In the genomic region with DNA sequence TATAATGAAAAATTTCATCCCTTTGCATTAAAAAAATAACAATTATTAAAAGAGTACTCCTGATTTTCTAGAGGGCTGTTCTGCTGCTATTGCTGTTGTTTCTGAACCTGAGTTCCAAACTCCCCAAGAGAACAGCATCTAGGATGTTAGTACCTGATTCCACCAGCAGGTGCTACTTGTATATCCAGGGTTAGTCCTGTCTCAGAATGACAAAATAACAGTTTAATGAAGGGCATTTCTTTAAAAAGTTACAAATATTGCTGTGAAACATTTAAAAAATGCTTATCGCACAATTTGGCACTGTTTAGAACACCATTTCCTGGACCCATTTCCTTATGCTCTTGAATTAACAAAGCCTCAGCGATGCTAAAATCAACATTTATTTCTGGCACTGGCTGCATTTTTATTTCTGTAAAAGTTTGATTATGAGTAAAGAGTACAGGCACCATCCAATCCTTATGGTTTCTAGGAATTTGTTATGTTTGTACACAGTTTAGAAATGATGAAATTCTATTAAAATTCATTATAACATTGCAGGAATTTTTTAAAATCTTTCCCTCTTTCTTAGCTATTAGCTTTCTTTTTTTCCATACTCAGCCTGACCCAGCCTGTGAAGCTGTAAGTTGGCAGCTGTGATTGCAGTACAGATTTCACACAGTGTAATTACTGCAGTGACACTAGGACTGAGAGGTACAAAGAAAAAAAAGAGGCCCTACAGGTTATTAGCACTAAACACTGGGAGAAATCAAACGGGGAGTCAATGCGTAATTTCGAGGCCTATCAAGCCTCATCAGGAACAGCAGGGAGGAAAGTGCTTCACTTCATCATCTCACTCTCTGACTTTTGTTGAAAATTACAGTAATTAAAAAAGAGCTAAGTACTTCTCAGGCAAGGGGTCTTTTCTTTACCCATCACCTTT, we compare ENCODE assay signal across 1 cellular context.
TF ChIP-seq lines count a peak whose summit lies in the region.

No MANE protein-coding gene starts in this region.

TF ChIP-seq in GM23338, 12 proteins besides CTCF, POLR2A, EP300 and RAD21:
- TF ChIP-seq, protein P1, sequence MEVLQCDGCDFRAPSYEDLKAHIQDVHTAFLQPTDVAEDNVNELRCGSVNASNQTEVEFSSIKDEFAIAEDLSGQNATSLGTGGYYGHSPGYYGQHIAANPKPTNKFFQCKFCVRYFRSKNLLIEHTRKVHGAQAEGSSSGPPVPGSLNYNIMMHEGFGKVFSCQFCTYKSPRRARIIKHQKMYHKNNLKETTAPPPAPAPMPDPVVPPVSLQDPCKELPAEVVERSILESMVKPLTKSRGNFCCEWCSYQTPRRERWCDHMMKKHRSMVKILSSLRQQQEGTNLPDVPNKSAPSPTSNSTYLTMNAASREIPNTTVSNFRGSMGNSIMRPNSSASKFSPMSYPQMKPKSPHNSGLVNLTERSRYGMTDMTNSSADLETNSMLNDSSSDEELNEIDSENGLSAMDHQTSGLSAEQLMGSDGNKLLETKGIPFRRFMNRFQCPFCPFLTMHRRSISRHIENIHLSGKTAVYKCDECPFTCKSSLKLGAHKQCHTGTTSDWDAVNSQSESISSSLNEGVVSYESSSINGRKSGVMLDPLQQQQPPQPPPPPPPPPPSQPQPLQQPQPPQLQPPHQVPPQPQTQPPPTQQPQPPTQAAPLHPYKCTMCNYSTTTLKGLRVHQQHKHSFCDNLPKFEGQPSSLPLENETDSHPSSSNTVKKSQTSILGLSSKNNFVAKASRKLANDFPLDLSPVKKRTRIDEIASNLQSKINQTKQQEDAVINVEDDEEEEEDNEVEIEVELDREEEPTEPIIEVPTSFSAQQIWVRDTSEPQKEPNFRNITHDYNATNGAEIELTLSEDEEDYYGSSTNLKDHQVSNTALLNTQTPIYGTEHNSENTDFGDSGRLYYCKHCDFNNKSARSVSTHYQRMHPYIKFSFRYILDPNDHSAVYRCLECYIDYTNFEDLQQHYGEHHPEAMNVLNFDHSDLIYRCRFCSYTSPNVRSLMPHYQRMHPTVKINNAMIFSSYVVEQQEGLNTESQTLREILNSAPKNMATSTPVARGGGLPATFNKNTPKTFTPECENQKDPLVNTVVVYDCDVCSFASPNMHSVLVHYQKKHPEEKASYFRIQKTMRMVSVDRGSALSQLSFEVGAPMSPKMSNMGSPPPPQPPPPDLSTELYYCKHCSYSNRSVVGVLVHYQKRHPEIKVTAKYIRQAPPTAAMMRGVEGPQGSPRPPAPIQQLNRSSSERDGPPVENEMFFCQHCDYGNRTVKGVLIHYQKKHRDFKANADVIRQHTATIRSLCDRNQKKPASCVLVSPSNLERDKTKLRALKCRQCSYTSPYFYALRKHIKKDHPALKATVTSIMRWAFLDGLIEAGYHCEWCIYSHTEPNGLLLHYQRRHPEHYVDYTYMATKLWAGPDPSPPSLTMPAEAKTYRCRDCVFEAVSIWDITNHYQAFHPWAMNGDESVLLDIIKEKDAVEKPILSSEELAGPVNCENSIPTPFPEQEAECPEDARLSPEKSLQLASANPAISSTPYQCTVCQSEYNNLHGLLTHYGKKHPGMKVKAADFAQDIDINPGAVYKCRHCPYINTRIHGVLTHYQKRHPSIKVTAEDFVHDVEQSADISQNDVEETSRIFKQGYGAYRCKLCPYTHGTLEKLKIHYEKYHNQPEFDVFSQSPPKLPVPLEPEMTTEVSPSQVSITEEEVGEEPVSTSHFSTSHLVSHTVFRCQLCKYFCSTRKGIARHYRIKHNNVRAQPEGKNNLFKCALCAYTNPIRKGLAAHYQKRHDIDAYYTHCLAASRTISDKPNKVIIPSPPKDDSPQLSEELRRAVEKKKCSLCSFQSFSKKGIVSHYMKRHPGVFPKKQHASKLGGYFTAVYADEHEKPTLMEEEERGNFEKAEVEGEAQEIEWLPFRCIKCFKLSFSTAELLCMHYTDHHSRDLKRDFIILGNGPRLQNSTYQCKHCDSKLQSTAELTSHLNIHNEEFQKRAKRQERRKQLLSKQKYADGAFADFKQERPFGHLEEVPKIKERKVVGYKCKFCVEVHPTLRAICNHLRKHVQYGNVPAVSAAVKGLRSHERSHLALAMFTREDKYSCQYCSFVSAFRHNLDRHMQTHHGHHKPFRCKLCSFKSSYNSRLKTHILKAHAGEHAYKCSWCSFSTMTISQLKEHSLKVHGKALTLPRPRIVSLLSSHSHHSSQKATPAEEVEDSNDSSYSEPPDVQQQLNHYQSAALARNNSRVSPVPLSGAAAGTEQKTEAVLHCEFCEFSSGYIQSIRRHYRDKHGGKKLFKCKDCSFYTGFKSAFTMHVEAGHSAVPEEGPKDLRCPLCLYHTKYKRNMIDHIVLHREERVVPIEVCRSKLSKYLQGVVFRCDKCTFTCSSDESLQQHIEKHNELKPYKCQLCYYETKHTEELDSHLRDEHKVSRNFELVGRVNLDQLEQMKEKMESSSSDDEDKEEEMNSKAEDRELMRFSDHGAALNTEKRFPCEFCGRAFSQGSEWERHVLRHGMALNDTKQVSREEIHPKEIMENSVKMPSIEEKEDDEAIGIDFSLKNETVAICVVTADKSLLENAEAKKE (CRISPR knock-in tag; IDR thresholded peaks at IDR 0.05): no peak
- no peak for TF ChIP-seq JUNB (IDR thresholded peaks at IDR 0.05; ENCODE audit: unreplicated experiment)
- no peak for TF ChIP-seq STAT1 (IDR thresholded peaks at IDR 0.05; ENCODE audit: unreplicated experiment)
- no peak for TF ChIP-seq EZH2 (IDR thresholded peaks at IDR 0.05; ENCODE audit: low read depth, unreplicated experiment)
- no peak for TF ChIP-seq NANOG (IDR thresholded peaks at IDR 0.05; ENCODE audit: borderline replicate concordance)
- TF ChIP-seq CREB1 (CRISPR knock-in tag; IDR thresholded peaks at IDR 0.05; ENCODE audit: low read depth): no peak
- TF ChIP-seq POLR2AphosphoS5 (IDR thresholded peaks at IDR 0.05; ENCODE audit: low read depth): no peak
- no peak for TF ChIP-seq ETS1 (IDR thresholded peaks at IDR 0.05)
- TF ChIP-seq ZNF331 (CRISPR knock-in tag; IDR thresholded peaks at IDR 0.05; ENCODE audit: low read depth): no peak
- no peak for TF ChIP-seq EZH2phosphoT487 (IDR thresholded peaks at IDR 0.05; ENCODE audit: unreplicated experiment)
- no peak for TF ChIP-seq REST (IDR thresholded peaks at IDR 0.05; ENCODE audit: unreplicated experiment)
- no peak for TF ChIP-seq ZNF114 (CRISPR knock-in tag; IDR thresholded peaks at IDR 0.05)
